Comparison of ENCODE assay signal across 1 cellular context in genomic region chr7:17099083-17099973, GRCh38.
A peak's percentile ranks its signal among the peaks of the same experiment; 100 is the strongest.
TF ChIP-seq lines count a peak whose summit lies in the region.

No MANE protein-coding gene starts in this region.

TF ChIP-seq in HepG2, 621 proteins besides CTCF, POLR2A, EP300 and RAD21 (continued from another document and continues in another):
- no peak; the same call in 1 of the 2 replicates for TF ChIP-seq SNAPC4 (CRISPR knock-in tag; IDR thresholded peaks at IDR 0.05)
- peak; percentile 51; the same call in 1 of the 2 replicates for TF ChIP-seq MXD4 (CRISPR knock-in tag; IDR thresholded peaks at IDR 0.05)
- no peak; the same call in 1 of the 2 replicates for TF ChIP-seq ZNF737 (CRISPR knock-in tag; IDR thresholded peaks at IDR 0.05; ENCODE audit: borderline replicate concordance)
- TF ChIP-seq HMG20A (CRISPR knock-in tag; IDR thresholded peaks at IDR 0.05; ENCODE audit: borderline replicate concordance), result peak; percentile 98
- TF ChIP-seq, protein P1, sequence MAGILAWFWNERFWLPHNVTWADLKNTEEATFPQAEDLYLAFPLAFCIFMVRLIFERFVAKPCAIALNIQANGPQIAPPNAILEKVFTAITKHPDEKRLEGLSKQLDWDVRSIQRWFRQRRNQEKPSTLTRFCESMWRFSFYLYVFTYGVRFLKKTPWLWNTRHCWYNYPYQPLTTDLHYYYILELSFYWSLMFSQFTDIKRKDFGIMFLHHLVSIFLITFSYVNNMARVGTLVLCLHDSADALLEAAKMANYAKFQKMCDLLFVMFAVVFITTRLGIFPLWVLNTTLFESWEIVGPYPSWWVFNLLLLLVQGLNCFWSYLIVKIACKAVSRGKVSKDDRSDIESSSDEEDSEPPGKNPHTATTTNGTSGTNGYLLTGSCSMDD (CRISPR knock-in tag; IDR thresholded peaks at IDR 0.05), result no peak
- TF ChIP-seq, protein P2, sequence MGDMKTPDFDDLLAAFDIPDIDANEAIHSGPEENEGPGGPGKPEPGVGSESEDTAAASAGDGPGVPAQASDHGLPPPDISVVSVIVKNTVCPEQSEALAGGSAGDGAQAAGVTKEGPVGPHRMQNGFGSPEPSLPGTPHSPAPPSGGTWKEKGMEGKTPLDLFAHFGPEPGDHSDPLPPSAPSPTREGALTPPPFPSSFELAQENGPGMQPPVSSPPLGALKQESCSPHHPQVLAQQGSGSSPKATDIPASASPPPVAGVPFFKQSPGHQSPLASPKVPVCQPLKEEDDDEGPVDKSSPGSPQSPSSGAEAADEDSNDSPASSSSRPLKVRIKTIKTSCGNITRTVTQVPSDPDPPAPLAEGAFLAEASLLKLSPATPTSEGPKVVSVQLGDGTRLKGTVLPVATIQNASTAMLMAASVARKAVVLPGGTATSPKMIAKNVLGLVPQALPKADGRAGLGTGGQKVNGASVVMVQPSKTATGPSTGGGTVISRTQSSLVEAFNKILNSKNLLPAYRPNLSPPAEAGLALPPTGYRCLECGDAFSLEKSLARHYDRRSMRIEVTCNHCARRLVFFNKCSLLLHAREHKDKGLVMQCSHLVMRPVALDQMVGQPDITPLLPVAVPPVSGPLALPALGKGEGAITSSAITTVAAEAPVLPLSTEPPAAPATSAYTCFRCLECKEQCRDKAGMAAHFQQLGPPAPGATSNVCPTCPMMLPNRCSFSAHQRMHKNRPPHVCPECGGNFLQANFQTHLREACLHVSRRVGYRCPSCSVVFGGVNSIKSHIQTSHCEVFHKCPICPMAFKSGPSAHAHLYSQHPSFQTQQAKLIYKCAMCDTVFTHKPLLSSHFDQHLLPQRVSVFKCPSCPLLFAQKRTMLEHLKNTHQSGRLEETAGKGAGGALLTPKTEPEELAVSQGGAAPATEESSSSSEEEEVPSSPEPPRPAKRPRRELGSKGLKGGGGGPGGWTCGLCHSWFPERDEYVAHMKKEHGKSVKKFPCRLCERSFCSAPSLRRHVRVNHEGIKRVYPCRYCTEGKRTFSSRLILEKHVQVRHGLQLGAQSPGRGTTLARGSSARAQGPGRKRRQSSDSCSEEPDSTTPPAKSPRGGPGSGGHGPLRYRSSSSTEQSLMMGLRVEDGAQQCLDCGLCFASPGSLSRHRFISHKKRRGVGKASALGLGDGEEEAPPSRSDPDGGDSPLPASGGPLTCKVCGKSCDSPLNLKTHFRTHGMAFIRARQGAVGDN (CRISPR knock-in tag; IDR thresholded peaks at IDR 0.05), result peak; percentile 27; the same call in 1 of the 2 replicates
- TF ChIP-seq, protein P3, sequence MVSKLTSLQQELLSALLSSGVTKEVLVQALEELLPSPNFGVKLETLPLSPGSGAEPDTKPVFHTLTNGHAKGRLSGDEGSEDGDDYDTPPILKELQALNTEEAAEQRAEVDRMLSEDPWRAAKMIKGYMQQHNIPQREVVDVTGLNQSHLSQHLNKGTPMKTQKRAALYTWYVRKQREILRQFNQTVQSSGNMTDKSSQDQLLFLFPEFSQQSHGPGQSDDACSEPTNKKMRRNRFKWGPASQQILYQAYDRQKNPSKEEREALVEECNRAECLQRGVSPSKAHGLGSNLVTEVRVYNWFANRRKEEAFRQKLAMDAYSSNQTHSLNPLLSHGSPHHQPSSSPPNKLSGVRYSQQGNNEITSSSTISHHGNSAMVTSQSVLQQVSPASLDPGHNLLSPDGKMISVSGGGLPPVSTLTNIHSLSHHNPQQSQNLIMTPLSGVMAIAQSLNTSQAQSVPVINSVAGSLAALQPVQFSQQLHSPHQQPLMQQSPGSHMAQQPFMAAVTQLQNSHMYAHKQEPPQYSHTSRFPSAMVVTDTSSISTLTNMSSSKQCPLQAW (CRISPR knock-in tag; IDR thresholded peaks at IDR 0.05), result peak; percentile 77
- no peak for TF ChIP-seq PAWR (CRISPR knock-in tag; IDR thresholded peaks at IDR 0.05; ENCODE audit: borderline replicate concordance)
- peak; percentile 91 for TF ChIP-seq SIX4 (CRISPR knock-in tag; IDR thresholded peaks at IDR 0.05)
- TF ChIP-seq SMAD1 (CRISPR knock-in tag; IDR thresholded peaks at IDR 0.05; ENCODE audit: borderline replicate concordance, low read depth), result no peak
- peak; percentile 93 for TF ChIP-seq BHLHE40 (IDR thresholded peaks at IDR 0.05; ENCODE audit: low read length)
- peak; percentile 99 for TF ChIP-seq HNF4A (CRISPR knock-in tag; IDR thresholded peaks at IDR 0.05)
- TF ChIP-seq TAF1 (CRISPR knock-in tag; IDR thresholded peaks at IDR 0.05), result no peak
- no peak for TF ChIP-seq AFF4 (CRISPR knock-in tag; IDR thresholded peaks at IDR 0.05)
- TF ChIP-seq NFIC (IDR thresholded peaks at IDR 0.05; ENCODE audit: low read length), result peak; percentile 94
- TF ChIP-seq ZNF839 (CRISPR knock-in tag; IDR thresholded peaks at IDR 0.05; ENCODE audit: borderline replicate concordance), result no peak
- TF ChIP-seq ZNF616 (CRISPR knock-in tag; IDR thresholded peaks at IDR 0.05; ENCODE audit: low read depth), result no peak
- TF ChIP-seq ZFAT (CRISPR knock-in tag; conservative IDR thresholded peaks at IDR 0.05), result no peak
- TF ChIP-seq ZNF232 (CRISPR knock-in tag; IDR thresholded peaks at IDR 0.05; ENCODE audit: borderline replicate concordance), result peak; percentile 78; the same call in 1 of the 2 replicates
- no peak for TF ChIP-seq ELF1 (CRISPR knock-in tag; IDR thresholded peaks at IDR 0.05)
- TF ChIP-seq TARDBP (CRISPR knock-in tag; IDR thresholded peaks at IDR 0.05), result peak; percentile 94
- peak; percentile 92; the same call in 1 of the 2 replicates for TF ChIP-seq ZMYM2 (CRISPR knock-in tag; IDR thresholded peaks at IDR 0.05)
- TF ChIP-seq ZNF10 (CRISPR knock-in tag; IDR thresholded peaks at IDR 0.05; ENCODE audit: borderline replicate concordance, low read depth), result no peak
- TF ChIP-seq GTF2F1 (IDR thresholded peaks at IDR 0.05; ENCODE audit: low read length), result no peak
- no peak for TF ChIP-seq ZNF546 (CRISPR knock-in tag; conservative IDR thresholded peaks at IDR 0.05)
- TF ChIP-seq ZKSCAN8 (CRISPR knock-in tag; IDR thresholded peaks at IDR 0.05; ENCODE audit: borderline replicate concordance), result peak; percentile 94
- TF ChIP-seq, protein P4, sequence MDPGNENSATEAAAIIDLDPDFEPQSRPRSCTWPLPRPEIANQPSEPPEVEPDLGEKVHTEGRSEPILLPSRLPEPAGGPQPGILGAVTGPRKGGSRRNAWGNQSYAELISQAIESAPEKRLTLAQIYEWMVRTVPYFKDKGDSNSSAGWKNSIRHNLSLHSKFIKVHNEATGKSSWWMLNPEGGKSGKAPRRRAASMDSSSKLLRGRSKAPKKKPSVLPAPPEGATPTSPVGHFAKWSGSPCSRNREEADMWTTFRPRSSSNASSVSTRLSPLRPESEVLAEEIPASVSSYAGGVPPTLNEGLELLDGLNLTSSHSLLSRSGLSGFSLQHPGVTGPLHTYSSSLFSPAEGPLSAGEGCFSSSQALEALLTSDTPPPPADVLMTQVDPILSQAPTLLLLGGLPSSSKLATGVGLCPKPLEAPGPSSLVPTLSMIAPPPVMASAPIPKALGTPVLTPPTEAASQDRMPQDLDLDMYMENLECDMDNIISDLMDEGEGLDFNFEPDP (CRISPR knock-in tag; conservative IDR thresholded peaks at IDR 0.05), result no peak
- 0 out of 2 replicates have a peak, but pooled peaks have one; percentile 60 for TF ChIP-seq ZNF775 (CRISPR knock-in tag; IDR thresholded peaks at IDR 0.05; ENCODE audit: borderline replicate concordance)
- TF ChIP-seq FOXP4 (CRISPR knock-in tag; IDR thresholded peaks at IDR 0.05), result peak; percentile 92
- no peak for TF ChIP-seq ZBTB7A (CRISPR knock-in tag; IDR thresholded peaks at IDR 0.05)
- peak; percentile 65; the same call in 1 of the 2 replicates for TF ChIP-seq ZNF746 (CRISPR knock-in tag; IDR thresholded peaks at IDR 0.05)
- TF ChIP-seq ZNF382 (CRISPR knock-in tag; IDR thresholded peaks at IDR 0.05; ENCODE audit: borderline replicate concordance), result no peak
- peak; percentile 85; the same call in 1 of the 2 replicates for TF ChIP-seq ZXDC (CRISPR knock-in tag; IDR thresholded peaks at IDR 0.05)
- TF ChIP-seq, protein P5, sequence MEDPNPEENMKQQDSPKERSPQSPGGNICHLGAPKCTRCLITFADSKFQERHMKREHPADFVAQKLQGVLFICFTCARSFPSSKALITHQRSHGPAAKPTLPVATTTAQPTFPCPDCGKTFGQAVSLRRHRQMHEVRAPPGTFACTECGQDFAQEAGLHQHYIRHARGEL (CRISPR knock-in tag; IDR thresholded peaks at IDR 0.05), result no peak
- peak; percentile 99 for TF ChIP-seq CEBPG (CRISPR knock-in tag; IDR thresholded peaks at IDR 0.05)
- peak; percentile 28 for TF ChIP-seq YY1 (IDR thresholded peaks at IDR 0.05; ENCODE audit: insufficient read depth, insufficient replicate concordance, low read depth, low read length)
- TF ChIP-seq JUND (CRISPR knock-in tag; IDR thresholded peaks at IDR 0.05), result peak; percentile 67
